17 cellular contexts compared by ENCODE assay signal in the genomic region with DNA sequence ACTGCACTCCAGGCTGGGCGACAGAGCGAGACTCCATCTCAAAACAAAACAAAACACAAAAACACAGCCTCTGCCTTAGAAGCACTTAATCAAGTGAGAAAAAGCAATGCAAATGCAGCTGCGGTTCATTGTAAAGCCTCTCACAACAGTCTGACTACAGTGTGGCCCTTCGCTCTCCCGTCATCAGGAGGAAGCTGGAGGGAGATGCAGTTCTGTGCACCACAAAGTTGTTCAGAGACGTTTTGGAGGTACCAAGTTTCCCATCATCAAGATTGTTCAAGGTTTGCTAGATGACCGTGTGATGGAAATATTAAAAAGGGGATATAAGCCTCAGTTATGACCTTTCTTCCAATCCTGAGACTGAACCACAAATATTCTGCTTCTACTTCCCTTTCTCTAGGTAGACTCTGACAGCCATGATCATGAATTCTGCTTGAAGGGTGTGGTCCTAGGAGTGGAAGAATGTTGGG. TPM values are rescaled to one million over a fixed set of nuclear protein-coding genes. Genes with fewer than 3 reads are reported as not detected.
DNase-seq lines count a peak whose midpoint lies in the region; ATAC-seq, FAIRE-seq and TF ChIP-seq lines count a peak whose summit lies in the region.
"Had no signal": no experiment of that assay in that cellular context is flagged by ENCODE, and none has a peak within 500 bp of the region (broad histone marks: within the 10 kb centered on the region; RNA-seq: fewer than 3 reads in every experiment).

No MANE protein-coding gene starts in this region.

- H3K36me3 Mint-ChIP-seq in natural killer cell treated with Interleukin-12 subunit alpha and Interleukin-12 subunit beta and Interleukin-15 and Interleukin-18, amount 100 ng/mL, for 72 hours, result no peaks in the 10 kb centered on the region

- DNase-seq in GM12892 (ENCODE audit: insufficient read length), result no peak
- DNase-seq in SKM-1 (lab: John Stamatoyannopoulos, UW; ENCODE audit: unreplicated experiment), result no peak
- DNase-seq in activated naive CD4-positive, alpha-beta T cell treated with anti-CD3 and anti-CD28 coated beads, Interleukin-2, amount 50 U/mL, for 16 hours, result no peak
- no peak for DNase-seq in natural killer cell treated with Interleukin-12 subunit alpha and Interleukin-12 subunit beta and Interleukin-15 and Interleukin-18, amount 100 ng/mL, for 72 hours (ENCODE audit: low spot score)
- DNase-seq: activated CD4-positive, alpha-beta memory T cell treated with anti-CD3 and anti-CD28 coated beads, Interleukin-2, amount 10 ng/mL, durations not matched to agents 7 days and 5 days; activated effector memory CD4-positive, alpha-beta T cell treated with anti-CD3 and anti-CD28 coated beads, Interleukin-2, amount 50 U/mL, for 16 hours; naive B cell; NCI-H1436 treated with DMSO at 0.1 percent for 48 hours; NCI-H524; stimulated activated CD4-positive, alpha-beta T cell treated with anti-CD3 and anti-CD28 coated beads, Interleukin-4, amount 100 ng/mL, for 4 hours; stomach had no signal

- TF ChIP-seq POLR2A in GM12892 (IDR thresholded peaks at IDR 0.05; ENCODE audit: low read depth, low read length), result no peak

- H3K9me3 Mint-ChIP-seq in natural killer cell treated with Interleukin-12 subunit alpha and Interleukin-12 subunit beta and Interleukin-15 and Interleukin-18, amount 100 ng/mL, for 72 hours, result no peaks in the 10 kb centered on the region
- H3K9me3 Mint-ChIP-seq: activated CD4-positive, alpha-beta memory T cell treated with anti-CD3 and anti-CD28 coated beads, Interleukin-2, amount 10 ng/mL, durations not matched to agents 7 days and 5 days; IgD-negative memory B cell; naive B cell had no signal

- no peak overlapping the region for H3K27ac Mint-ChIP-seq in natural killer cell treated with Interleukin-12 subunit alpha and Interleukin-12 subunit beta and Interleukin-15 and Interleukin-18, amount 100 ng/mL, for 72 hours
- H3K27ac Mint-ChIP-seq: activated CD4-positive, alpha-beta memory T cell treated with anti-CD3 and anti-CD28 coated beads, Interleukin-2, amount 10 ng/mL, durations not matched to agents 7 days and 5 days; naive B cell had no signal

- ATAC-seq in GM19324 (IDR thresholded peaks at IDR 0.05; ENCODE audit: low FRiP score, unreplicated experiment) (peak; percentile 46), HG02642 (IDR thresholded peaks at IDR 0.05; ENCODE audit: poor library complexity, unreplicated experiment) (peak; percentile 51), HG03469 (IDR thresholded peaks at IDR 0.05; ENCODE audit: unreplicated experiment) (peak; percentile 53), GM19467 (IDR thresholded peaks at IDR 0.05; ENCODE audit: unreplicated experiment) (no peak)
- no peak for ATAC-seq in natural killer cell treated with Interleukin-12 subunit alpha and Interleukin-12 subunit beta and Interleukin-15 and Interleukin-18, amount 100 ng/mL, for 72 hours

- peaks cover 22 to 31% of the 10 kb centered on the region in 2 donors for H3K4me1 Mint-ChIP-seq in natural killer cell treated with Interleukin-12 subunit alpha and Interleukin-12 subunit beta and Interleukin-15 and Interleukin-18, amount 100 ng/mL, for 72 hours (ENCODE audit: low read depth in 2 of 2)

- no peak overlapping the region for H3K4me3 Mint-ChIP-seq in natural killer cell treated with Interleukin-12 subunit alpha and Interleukin-12 subunit beta and Interleukin-15 and Interleukin-18, amount 100 ng/mL, for 72 hours
- H3K4me3 Mint-ChIP-seq: activated CD4-positive, alpha-beta memory T cell treated with anti-CD3 and anti-CD28 coated beads, Interleukin-2, amount 10 ng/mL, durations not matched to agents 7 days and 5 days; naive B cell had no signal

- H3K27me3 Mint-ChIP-seq in natural killer cell treated with Interleukin-12 subunit alpha and Interleukin-12 subunit beta and Interleukin-15 and Interleukin-18, amount 100 ng/mL, for 72 hours, result peaks cover 0 to 4% of the 10 kb centered on the region in 2 donors
- H3K27me3 Mint-ChIP-seq: activated CD4-positive, alpha-beta memory T cell treated with anti-CD3 and anti-CD28 coated beads, Interleukin-2, amount 10 ng/mL, durations not matched to agents 7 days and 5 days; IgD-negative memory B cell had no signal

- FAIRE-seq in GM12892 (lab: Jason Lieb, UNC), result peak; percentile 53
- FAIRE-seq: bronchial epithelial cell had no signal

RNA-seq across cellular contexts. Expression of a gene that starts 40.9 kb away (rescaled TPM):
- 245 TPM for polyA plus RNA-seq in GM12892 (2012; ENCODE audit: missing spikeins)
- total RNA-seq in natural killer cell treated with Interleukin-12 subunit alpha and Interleukin-12 subunit beta and Interleukin-15 and Interleukin-18, amount 100 ng/mL, for 72 hours, result 100 to 1,000 TPM; 176 to 255 TPM

RNA-seq across cellular contexts. Expression of a gene that starts 41.2 kb away (rescaled TPM):
- polyA plus RNA-seq in GM12892 (2012; ENCODE audit: missing spikeins), result 25.3 TPM
- total RNA-seq in natural killer cell treated with Interleukin-12 subunit alpha and Interleukin-12 subunit beta and Interleukin-15 and Interleukin-18, amount 100 ng/mL, for 72 hours, result 10 to 100 TPM; 56.9 to 62.2 TPM

Comparison
In these comparisons a context has a peak if more than half of its experiments do, and no peak if none do; other contexts are left out.
1. ATAC-seq: peak in GM19324 (single experiment), HG02642 (single experiment) and HG03469 (single experiment); none in GM19467 (single experiment) and natural killer cell treated with Interleukin-12 subunit alpha and Interleukin-12 subunit beta and Interleukin-15 and Interleukin-18, amount 100 ng/mL, for 72 hours (0 of 2).